1 cellular context compared by ENCODE assay signal in the genomic region with DNA sequence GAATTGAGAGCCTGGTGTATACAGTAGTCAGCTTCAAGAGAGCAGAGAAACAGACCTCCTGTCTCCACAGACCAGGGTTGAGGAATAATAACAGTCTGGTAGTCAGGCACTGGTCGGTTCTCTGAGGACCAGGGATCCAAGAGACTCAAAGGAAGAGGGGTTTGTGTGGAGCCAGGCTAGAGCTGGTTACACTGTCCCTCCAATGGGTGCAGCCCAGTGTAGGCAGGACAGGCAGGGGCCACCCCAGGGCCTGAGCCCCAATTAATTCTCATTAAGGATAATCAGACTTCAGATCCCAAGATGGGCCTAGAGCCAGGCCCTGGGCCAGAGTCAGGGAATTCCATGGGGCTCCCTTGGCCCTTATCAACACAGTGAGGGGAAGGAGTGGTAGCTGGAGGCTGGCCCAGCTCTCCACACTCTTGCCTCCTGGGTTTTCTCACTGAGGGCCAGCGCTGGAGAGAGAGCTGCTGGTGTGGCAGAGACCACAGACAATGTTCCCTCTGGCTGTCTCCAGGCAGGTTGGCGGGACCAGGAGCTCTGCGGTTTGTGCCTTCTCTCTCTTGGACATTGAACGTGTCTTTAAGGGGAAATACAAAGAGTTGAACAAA.
TF ChIP-seq lines count a peak whose summit lies in the region.

No MANE protein-coding gene starts in this region.

TF ChIP-seq in K562, 482 proteins besides CTCF, POLR2A, EP300 and RAD21:
- TF ChIP-seq, protein P1, sequence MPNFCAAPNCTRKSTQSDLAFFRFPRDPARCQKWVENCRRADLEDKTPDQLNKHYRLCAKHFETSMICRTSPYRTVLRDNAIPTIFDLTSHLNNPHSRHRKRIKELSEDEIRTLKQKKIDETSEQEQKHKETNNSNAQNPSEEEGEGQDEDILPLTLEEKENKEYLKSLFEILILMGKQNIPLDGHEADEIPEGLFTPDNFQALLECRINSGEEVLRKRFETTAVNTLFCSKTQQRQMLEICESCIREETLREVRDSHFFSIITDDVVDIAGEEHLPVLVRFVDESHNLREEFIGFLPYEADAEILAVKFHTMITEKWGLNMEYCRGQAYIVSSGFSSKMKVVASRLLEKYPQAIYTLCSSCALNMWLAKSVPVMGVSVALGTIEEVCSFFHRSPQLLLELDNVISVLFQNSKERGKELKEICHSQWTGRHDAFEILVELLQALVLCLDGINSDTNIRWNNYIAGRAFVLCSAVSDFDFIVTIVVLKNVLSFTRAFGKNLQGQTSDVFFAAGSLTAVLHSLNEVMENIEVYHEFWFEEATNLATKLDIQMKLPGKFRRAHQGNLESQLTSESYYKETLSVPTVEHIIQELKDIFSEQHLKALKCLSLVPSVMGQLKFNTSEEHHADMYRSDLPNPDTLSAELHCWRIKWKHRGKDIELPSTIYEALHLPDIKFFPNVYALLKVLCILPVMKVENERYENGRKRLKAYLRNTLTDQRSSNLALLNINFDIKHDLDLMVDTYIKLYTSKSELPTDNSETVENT (CRISPR knock-in tag; IDR thresholded peaks at IDR 0.05), result 0 out of 2 replicates have a peak, but pooled peaks have one; percentile 39
- TF ChIP-seq, protein P2, sequence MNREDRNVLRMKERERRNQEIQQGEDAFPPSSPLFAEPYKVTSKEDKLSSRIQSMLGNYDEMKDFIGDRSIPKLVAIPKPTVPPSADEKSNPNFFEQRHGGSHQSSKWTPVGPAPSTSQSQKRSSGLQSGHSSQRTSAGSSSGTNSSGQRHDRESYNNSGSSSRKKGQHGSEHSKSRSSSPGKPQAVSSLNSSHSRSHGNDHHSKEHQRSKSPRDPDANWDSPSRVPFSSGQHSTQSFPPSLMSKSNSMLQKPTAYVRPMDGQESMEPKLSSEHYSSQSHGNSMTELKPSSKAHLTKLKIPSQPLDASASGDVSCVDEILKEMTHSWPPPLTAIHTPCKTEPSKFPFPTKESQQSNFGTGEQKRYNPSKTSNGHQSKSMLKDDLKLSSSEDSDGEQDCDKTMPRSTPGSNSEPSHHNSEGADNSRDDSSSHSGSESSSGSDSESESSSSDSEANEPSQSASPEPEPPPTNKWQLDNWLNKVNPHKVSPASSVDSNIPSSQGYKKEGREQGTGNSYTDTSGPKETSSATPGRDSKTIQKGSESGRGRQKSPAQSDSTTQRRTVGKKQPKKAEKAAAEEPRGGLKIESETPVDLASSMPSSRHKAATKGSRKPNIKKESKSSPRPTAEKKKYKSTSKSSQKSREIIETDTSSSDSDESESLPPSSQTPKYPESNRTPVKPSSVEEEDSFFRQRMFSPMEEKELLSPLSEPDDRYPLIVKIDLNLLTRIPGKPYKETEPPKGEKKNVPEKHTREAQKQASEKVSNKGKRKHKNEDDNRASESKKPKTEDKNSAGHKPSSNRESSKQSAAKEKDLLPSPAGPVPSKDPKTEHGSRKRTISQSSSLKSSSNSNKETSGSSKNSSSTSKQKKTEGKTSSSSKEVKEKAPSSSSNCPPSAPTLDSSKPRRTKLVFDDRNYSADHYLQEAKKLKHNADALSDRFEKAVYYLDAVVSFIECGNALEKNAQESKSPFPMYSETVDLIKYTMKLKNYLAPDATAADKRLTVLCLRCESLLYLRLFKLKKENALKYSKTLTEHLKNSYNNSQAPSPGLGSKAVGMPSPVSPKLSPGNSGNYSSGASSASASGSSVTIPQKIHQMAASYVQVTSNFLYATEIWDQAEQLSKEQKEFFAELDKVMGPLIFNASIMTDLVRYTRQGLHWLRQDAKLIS (CRISPR knock-in tag; IDR thresholded peaks at IDR 0.05), result no peak
- TF ChIP-seq ZNF717 (CRISPR knock-in tag; IDR thresholded peaks at IDR 0.05) (no peak), SAFB2 (IDR thresholded peaks at IDR 0.05; ENCODE audit: borderline replicate concordance, low read depth, low read length, severe bottlenecking) (no peak)
